ENCODE assay signal across 10 cellular contexts in genomic region chr1:207808322-207808705, GRCh38. TPM values are rescaled to one million over a fixed set of nuclear protein-coding genes. Genes with fewer than 3 reads are reported as not detected.
DNase-seq lines count a peak whose midpoint lies in the region; ATAC-seq and TF ChIP-seq lines count a peak whose summit lies in the region.
"Had no signal": no experiment of that assay in that cellular context is flagged by ENCODE, and none has a peak within 500 bp of the region (broad histone marks: within the 10 kb centered on the region; RNA-seq: fewer than 3 reads in every experiment).

No MANE protein-coding gene starts in this region.

- no peak for DNase-seq in CD4-positive, CD25-positive, alpha-beta regulatory T cell
- DNase-seq in NCI-H510A (lab: John Stamatoyannopoulos, UW) (peak; percentile 30), epithelial cell of prostate (ENCODE audit: low read depth, low spot score) (peak; percentile 82), testis (no peak), H4 (ENCODE audit: low spot score) (no peak), HAP-1 (ENCODE audit: low spot score in 2 of 2) (no peak), DMS53 (lab: John Stamatoyannopoulos, UW) (no peak)
- DNase-seq: H9 had no signal

- peak overlapping the region in 1 of 4 donors; percentile 63 for H3K4me3 Mint-ChIP-seq in CD4-positive, CD25-positive, alpha-beta regulatory T cell
- H3K4me3 Mint-ChIP-seq: activated T-helper 1 cell treated with anti-CD3 and anti-CD28 coated beads, Interleukin-12 subunit alpha, Interleukin-12 subunit beta, Interleukin-2, Interleukin-4 antibody, amounts not matched to agents 30 ng/mL and 10 ng/mL and 1 ng/mL, durations not matched to agents 14 hours and 24 hours and 36 hours; H9 had no signal

- 60 to 74% methylated on average over 7 of the region's 7 CpGs for WGBS in testis, 2 donors

- intact Hi-C loops in testis (cut with DNase I; ENCODE audit: low total_unique reads): no loop called here

- H3K27me3 ChIP-seq in CD4-positive, CD25-positive, alpha-beta regulatory T cell (ENCODE audit: control insufficient read depth, insufficient read depth, low read length): no peaks in the 10 kb centered on the region
- H3K27me3 ChIP-seq in parathyroid adenoma (ENCODE audit: control insufficient read depth, insufficient read depth, low read length) (no peaks in the 10 kb centered on the region), testis (no peaks in the 10 kb centered on the region), HAP-1 (ENCODE audit: low read depth) (no peaks in the 10 kb centered on the region)

- no peaks in the 10 kb centered on the region for H3K27me3 Mint-ChIP-seq in CD4-positive, CD25-positive, alpha-beta regulatory T cell

- H3K4me3 ChIP-seq in CD4-positive, CD25-positive, alpha-beta regulatory T cell (ENCODE audit: low read depth, low read length): no peak overlapping the region
- H3K4me3 ChIP-seq in parathyroid adenoma (ENCODE audit: low read depth, low read length): no peak overlapping the region
- H3K4me3 ChIP-seq in testis: no peak overlapping the region
- H3K4me3 ChIP-seq in HAP-1: no peak overlapping the region

- no peak overlapping the region for H3K27ac ChIP-seq in CD4-positive, CD25-positive, alpha-beta regulatory T cell (ENCODE audit: insufficient read depth, low read length, poor library complexity, severe bottlenecking)
- H3K27ac ChIP-seq in epithelial cell of prostate: peak overlapping the region; percentile 84
- H3K27ac ChIP-seq in parathyroid adenoma: peak overlapping the region; percentile 32
- no peak overlapping the region for H3K27ac ChIP-seq in testis

- H3K4me1 Mint-ChIP-seq in CD4-positive, CD25-positive, alpha-beta regulatory T cell: peaks cover 4 to 57% (median 30%) of the 10 kb centered on the region in 4 donors

- no peak for TF ChIP-seq POLR2A in testis (IDR thresholded peaks at IDR 0.05)

- peak overlapping the region; percentile 62 to 84 (median 70) for H3K27ac Mint-ChIP-seq in CD4-positive, CD25-positive, alpha-beta regulatory T cell

- H3K9ac ChIP-seq in parathyroid adenoma: no peak overlapping the region

- no peak overlapping the region for H3K4me2 ChIP-seq in parathyroid adenoma (ENCODE audit: low read length)

- H3K9me3 Mint-ChIP-seq in CD4-positive, CD25-positive, alpha-beta regulatory T cell: peaks cover 0 to 2% (median 0%) of the 10 kb centered on the region in 7 donors
- H3K9me3 Mint-ChIP-seq: activated T-helper 1 cell treated with anti-CD3 and anti-CD28 coated beads, Interleukin-12 subunit alpha, Interleukin-12 subunit beta, Interleukin-2, Interleukin-4 antibody, amounts not matched to agents 30 ng/mL and 10 ng/mL and 1 ng/mL, durations not matched to agents 14 hours and 24 hours and 36 hours; H9 had no signal

- peaks cover 11% of the 10 kb centered on the region for H3K4me1 ChIP-seq in CD4-positive, CD25-positive, alpha-beta regulatory T cell (ENCODE audit: control insufficient read depth, insufficient read depth, low read length, poor library complexity, severe bottlenecking)
- peaks cover 33% of the 10 kb centered on the region for H3K4me1 ChIP-seq in parathyroid adenoma
- H3K4me1 ChIP-seq in testis: peaks cover 17% of the 10 kb centered on the region
- H3K4me1 ChIP-seq in HAP-1: peaks cover 7% of the 10 kb centered on the region; the same call in 1 of the 2 replicates

- in situ Hi-C loops in HAP-1 (cut with MboI; ENCODE audit: low sequenced_read_pairs): no loop called here

- H3K36me3 Mint-ChIP-seq in CD4-positive, CD25-positive, alpha-beta regulatory T cell: peaks cover 17% of the 10 kb centered on the region

- H3K9me3 ChIP-seq in CD4-positive, CD25-positive, alpha-beta regulatory T cell (ENCODE audit: control insufficient read depth in 2 of 2, low read length in 2 of 2): no peaks in the 10 kb centered on the region
- H3K9me3 ChIP-seq in parathyroid adenoma (ENCODE audit: control insufficient read depth, low read length) (no peaks in the 10 kb centered on the region), testis (no peaks in the 10 kb centered on the region), HAP-1 (no peaks in the 10 kb centered on the region)

- H3K79me2 ChIP-seq in parathyroid adenoma: peaks cover 23% of the 10 kb centered on the region

- H3K36me3 ChIP-seq in CD4-positive, CD25-positive, alpha-beta regulatory T cell (ENCODE audit: control insufficient read depth, insufficient read depth, low read length): peaks cover 96% of the 10 kb centered on the region
- H3K36me3 ChIP-seq in parathyroid adenoma (ENCODE audit: control insufficient read depth, insufficient read depth, low read length) (no peaks in the 10 kb centered on the region), testis (ENCODE audit: low read depth, missing control alignments) (no peaks in the 10 kb centered on the region), HAP-1 (replicated peaks) (peaks cover 38% of the 10 kb centered on the region)

- no peak for ATAC-seq in CD4-positive, CD25-positive, alpha-beta regulatory T cell (ENCODE audit: low read depth in 2 of 2)

- TF ChIP-seq CTCF in parathyroid adenoma (IDR thresholded peaks at IDR 0.05): no peak
- TF ChIP-seq CTCF in testis (IDR thresholded peaks at IDR 0.05): no peak

- H2AFZ ChIP-seq in parathyroid adenoma: no peak overlapping the region

RNA-seq across cellular contexts. Expression of gene CD46, which starts 56.5 kb away (rescaled TPM):
- 123 TPM for total RNA-seq in CD4-positive, CD25-positive, alpha-beta regulatory T cell
- 100 to 1,000 TPM; 117 to 159 (median 149) TPM for polyA plus RNA-seq in CD4-positive, CD25-positive, alpha-beta regulatory T cell
- total RNA-seq in testis: 100 to 1,000 TPM; 107 to 130 TPM
- 80.7 TPM for polyA plus RNA-seq in testis (ENCODE audit: insufficient read depth, low read depth, low replicate concordance)
- total RNA-seq in H4 (2014; rRNA removed; shearing (Covaris generic)): 41.5 and 55.6 TPM in 2 replicates

Comparison
In these comparisons a context has a peak if more than half of its experiments do, and no peak if none do; other contexts are left out.
1. DNase-seq: peak in NCI-H510A (single experiment) and epithelial cell of prostate (single experiment); none in CD4-positive, CD25-positive, alpha-beta regulatory T cell (0 of 3), testis (single experiment), H4 (single experiment), HAP-1 (0 of 2) and DMS53 (single experiment).
2. H3K27ac ChIP-seq: peak in epithelial cell of prostate (single experiment) and parathyroid adenoma (single experiment); none in CD4-positive, CD25-positive, alpha-beta regulatory T cell (single experiment) and testis (0 of 2).